14 cellular contexts compared by ENCODE assay signal in the genomic region with DNA sequence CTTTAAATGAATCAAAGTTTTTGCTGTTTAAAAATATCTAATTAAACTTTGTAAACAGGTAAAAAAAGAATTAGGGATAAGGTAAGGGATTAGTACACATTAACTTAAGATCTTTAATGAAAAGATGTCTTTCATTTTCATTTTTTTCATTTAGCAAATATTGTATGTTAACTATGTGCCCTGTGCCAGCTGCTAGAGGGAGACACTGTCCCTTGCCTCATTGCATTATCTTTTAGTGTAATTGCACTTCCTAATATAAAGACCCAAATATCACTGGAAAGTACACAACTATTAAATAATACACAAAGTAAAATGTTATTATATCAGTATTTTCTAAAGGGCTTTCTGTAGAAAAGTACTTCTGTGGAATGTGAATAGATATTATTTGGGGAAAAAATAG.
"Had no signal": no experiment of that assay in that cellular context is flagged by ENCODE, and none has a peak within 500 bp of the region (broad histone marks: within the 10 kb centered on the region; RNA-seq: fewer than 3 reads in every experiment).

No MANE protein-coding gene starts in this region.

- H3K27me3 ChIP-seq: brain microvascular endothelial cell, suprapubic skin had no signal

- H3K4me3 ChIP-seq: suprapubic skin had no signal

- FAIRE-seq: small intestine had no signal

- H3K27ac ChIP-seq: brain microvascular endothelial cell, suprapubic skin had no signal

- H3K9me3 ChIP-seq: suprapubic skin had no signal

- H3K36me3 ChIP-seq: brain microvascular endothelial cell, suprapubic skin had no signal

- ATAC-seq: right cardiac atrium; stimulated activated naive CD8-positive, alpha-beta T cell treated with anti-CD3 and anti-CD28 coated beads, Interleukin-15, Interleukin-2, amounts not matched to agents 100 U/mL and 50 U/mL, for 24 hours had no signal

- H3K4me1 ChIP-seq: suprapubic skin had no signal

- DNase-seq: activated CD4-positive, alpha-beta T cell treated with anti-CD3 and anti-CD28 coated beads, Interleukin-2, amount 10 ng/mL, durations not matched to agents 7 days and 5 days; activated CD4-positive, CD25-positive, alpha-beta regulatory T cell; activated CD8-positive, alpha-beta memory T cell treated with anti-CD3 and anti-CD28 coated beads, Interleukin-2, amount 50 U/mL, for 48 hours; activated naive CD4-positive, alpha-beta T cell; brain microvascular endothelial cell; endodermal cell; kidney glomerular epithelial cell; right cardiac atrium; small intestine; stimulated activated CD4-positive, alpha-beta T cell treated with anti-CD3 and anti-CD28 coated beads, Interleukin-4, amount 100 ng/mL, for 24 hours; stimulated activated CD8-positive, alpha-beta memory T cell treated with anti-CD3 and anti-CD28 coated beads, Interleukin-4, amount 100 ng/mL, for 48 hours; stimulated activated naive CD8-positive, alpha-beta T cell treated with anti-CD3 and anti-CD28 coated beads, Interleukin-15, Interleukin-2, amounts not matched to agents 100 U/mL and 50 U/mL, for 24 hours; trophoblast cell had no signal
